ENCODE assay signal across 8 cellular contexts in genomic region chr15:44729394-44729913, GRCh38. TPM values are rescaled to one million over a fixed set of nuclear protein-coding genes. Genes with fewer than 3 reads are reported as not detected.
DNase-seq lines count a peak whose midpoint lies in the region; ATAC-seq lines count a peak whose summit lies in the region.

No MANE protein-coding gene starts in this region.

- H3K9ac ChIP-seq in adipocyte (ENCODE audit: low read length) (peak overlapping the region; percentile 99), skeletal muscle satellite cell (ENCODE audit: low read depth, low read length) (peak overlapping the region; percentile 88)

- no peak for ATAC-seq in HG03175 (IDR thresholded peaks at IDR 0.05; ENCODE audit: unreplicated experiment)

- H3K4me1 ChIP-seq in adipocyte (ENCODE audit: control insufficient read depth, insufficient read depth, low read length) (peaks cover 43% of the 10 kb centered on the region), skeletal muscle satellite cell (ENCODE audit: control insufficient read depth, insufficient read depth, low read length) (peaks cover 24% of the 10 kb centered on the region)

- H3K27me3 ChIP-seq in adipocyte (replicated peaks; ENCODE audit: control insufficient read depth, insufficient read depth, low read length) (no peaks in the 10 kb centered on the region), skeletal muscle satellite cell (ENCODE audit: control insufficient read depth, insufficient read depth, low read length) (no peaks in the 10 kb centered on the region)

- H3K4me3 ChIP-seq in adipocyte (ENCODE audit: low read length) (peak overlapping the region; percentile 97), iPS-11a (ENCODE audit: low read depth, low read length) (peak overlapping the region; percentile 79), skeletal muscle satellite cell (ENCODE audit: low read length) (peak overlapping the region; percentile 83)

- H3K36me3 ChIP-seq in adipocyte (ENCODE audit: control insufficient read depth, insufficient read depth, low read length, severe bottlenecking) (peaks cover 10% of the 10 kb centered on the region), skeletal muscle satellite cell (ENCODE audit: insufficient read depth, low read length) (no peaks in the 10 kb centered on the region)

- H3K4me2 ChIP-seq in skeletal muscle satellite cell (ENCODE audit: low read length) = peak overlapping the region; percentile 93

- DNase-seq in NOMO-1 (lab: John Stamatoyannopoulos, UW; ENCODE audit: unreplicated experiment in 2 of 2) = peak; percentile 36 to 38
- no peak for DNase-seq in NOMO-1 treated with dmso at 0.1 percent for 144 hours (lab: John Stamatoyannopoulos, UW; ENCODE audit: unreplicated experiment)
- DNase-seq in NCI-H146 (lab: John Stamatoyannopoulos, UW) = peak; percentile 53
- DNase-seq in adipocyte (ENCODE audit: low read depth) = peak; percentile 61
- DNase-seq in NCI-H1048 (lab: John Stamatoyannopoulos, UW) = no peak

- H3K9me3 ChIP-seq in adipocyte (ENCODE audit: control insufficient read depth, low read length) (no peaks in the 10 kb centered on the region), skeletal muscle satellite cell (replicated peaks; ENCODE audit: low read length) (no peaks in the 10 kb centered on the region)

RNA-seq across cellular contexts. Expression of gene TRIM69, which starts 6.9 kb away (rescaled TPM):
- 7.6 and 8.6 TPM in 2 replicates for total RNA-seq in skeletal muscle satellite cell (2012; rRNA removed)

RNA-seq across cellular contexts. Expression of gene B2M, which starts 18.1 kb away (rescaled TPM):
- 1,199 and 2,179 TPM in 2 replicates for total RNA-seq in skeletal muscle satellite cell (2012; rRNA removed)

RNA-seq across cellular contexts. Expression of gene PATL2, which starts 18.3 kb away (rescaled TPM):
- total RNA-seq in skeletal muscle satellite cell (2012; rRNA removed) = 0.22 and 1.3 TPM in 2 replicates

Comparison
In these comparisons a context has a peak if more than half of its experiments do, and no peak if none do; other contexts are left out.
1. DNase-seq: peak in NOMO-1 (2 of 2), NCI-H146 (single experiment) and adipocyte (single experiment); none in NOMO-1 treated with dmso at 0.1 percent for 144 hours (single experiment) and NCI-H1048 (single experiment).
2. Peak in every context shown above with its lines, with median percentiles within 50 percentile points of each other: H3K4me3 ChIP-seq.